Comparison of ENCODE assay signal across 6 cellular contexts in the genomic region with DNA sequence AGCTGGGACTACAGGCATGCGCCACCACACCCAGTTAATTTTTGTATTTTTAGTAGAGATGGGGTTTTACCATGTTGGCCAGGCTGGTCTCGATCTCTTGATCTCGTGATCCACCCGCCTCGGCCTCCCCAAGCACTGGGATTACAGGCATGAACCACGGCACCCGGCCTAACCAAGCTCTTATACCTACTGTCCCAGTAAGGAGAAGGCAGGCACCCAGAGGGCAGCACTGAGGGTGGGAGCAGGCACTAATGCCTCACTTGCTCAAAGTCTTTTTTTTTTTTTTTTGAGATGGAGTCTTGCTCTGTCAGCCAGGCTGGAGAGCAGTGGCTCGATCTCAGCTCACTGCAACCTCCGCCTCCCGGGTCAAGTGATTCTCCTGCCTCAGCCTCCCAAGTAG. TPM values are rescaled to one million over a fixed set of nuclear protein-coding genes. Genes with fewer than 3 reads are reported as not detected.
"Had no signal": no experiment of that assay in that cellular context is flagged by ENCODE, and none has a peak within 500 bp of the region (broad histone marks: within the 10 kb centered on the region; RNA-seq: fewer than 3 reads in every experiment).

No MANE protein-coding gene starts in this region.

RNA-seq across cellular contexts. Expression of gene LMOD1, which starts 6.0 kb away (rescaled TPM):
- total RNA-seq: activated CD4-positive, alpha-beta memory T cell treated with anti-CD3 and anti-CD28 coated beads, Interleukin-2, amount 10 ng/mL, durations not matched to agents 7 days and 5 days; activated CD4-positive, alpha-beta T cell treated with anti-CD3 and anti-CD28 coated beads for 36 hours; activated CD8-positive, alpha-beta memory T cell treated with anti-CD3 and anti-CD28 coated beads for 36 hours; activated naive CD4-positive, alpha-beta T cell treated with anti-CD3 and anti-CD28 coated beads for 36 hours; activated T-helper 17 cell treated with anti-CD3 and anti-CD28 coated beads, Interleukin-2, amount 50 U/mL, for 72 hours; NCI-H460 had no signal
